16 cellular contexts compared by ENCODE assay signal in genomic region chr6:3727036-3727435, GRCh38.
"Had no signal": no experiment of that assay in that cellular context is flagged by ENCODE, and none has a peak within 500 bp of the region (broad histone marks: within the 10 kb centered on the region; RNA-seq: fewer than 3 reads in every experiment).

No MANE protein-coding gene starts in this region.

- H3K9me3 ChIP-seq: left ventricle myocardium inferior, lower lobe of right lung, right atrium auricular region, sigmoid colon, upper lobe of left lung, uterus had no signal

- H3K36me3 ChIP-seq: uterus had no signal

- H3K4me1 ChIP-seq: foreskin keratinocyte, uterus had no signal

- DNase-seq: erythroblast; foreskin keratinocyte; kidney; left cardiac atrium; left ventricle myocardium inferior; lower lobe of right lung; natural killer cell; occipital lobe; sigmoid colon; small intestine; stimulated activated CD4-positive, alpha-beta T cell treated with anti-CD3 and anti-CD28 coated beads, Interleukin-4, amount 100 ng/mL, for 1 hour; stimulated activated CD8-positive, alpha-beta memory T cell treated with anti-CD3 and anti-CD28 coated beads, Interleukin-4, amount 100 ng/mL, for 48 hours; uterus had no signal

- ATAC-seq: foreskin keratinocyte; left cardiac atrium; lower lobe of right lung; natural killer cell; stimulated activated memory B cell treated with anti-CD40 and anti-IgM and Interleukin-4, amounts not matched to agents 10 μg/mL and 1 μg/mL and 100 μg/mL, for 72 hours had no signal

- H3K27me3 ChIP-seq: foreskin keratinocyte, right atrium auricular region, sigmoid colon, upper lobe of left lung, uterus had no signal

- H3K4me3 ChIP-seq: left ventricle myocardium inferior, lower lobe of right lung, right atrium auricular region, sigmoid colon, upper lobe of left lung, uterus had no signal

- H3K27ac ChIP-seq: foreskin keratinocyte, lower lobe of right lung, right atrium auricular region, sigmoid colon, upper lobe of left lung, uterus had no signal
